ENCODE assay signal across 9 cellular contexts in genomic region chr6:48111143-48111506, GRCh38. TPM values are rescaled to one million over a fixed set of nuclear protein-coding genes. Genes with fewer than 3 reads are reported as not detected.
DNase-seq lines count a peak whose midpoint lies in the region; ATAC-seq and TF ChIP-seq lines count a peak whose summit lies in the region.
"Had no signal": no experiment of that assay in that cellular context is flagged by ENCODE, and none has a peak within 500 bp of the region (broad histone marks: within the 10 kb centered on the region; RNA-seq: fewer than 3 reads in every experiment).

TSS of gene PTCHD4 (minus strand) at chr6:48111197. CDS start at chr6:48068957, 42,240 bp downstream.

- H3K36me3 ChIP-seq in endodermal cell (ENCODE audit: control insufficient read depth, insufficient read depth, low read length), result no peaks in the 10 kb centered on the region

- peak within 1 kb of the TSS; percentile 94 for H3K27ac Mint-ChIP-seq in endodermal cell

- H3K4me3 ChIP-seq in endodermal cell (ENCODE audit: low read length), result peak within 1 kb of the TSS; percentile 74

- ATAC-seq in GM18498 (IDR thresholded peaks at IDR 0.05; ENCODE audit: unreplicated experiment) (peak; percentile 53), omental fat pad (ENCODE audit: low FRiP score) (no peak), GM19395 (IDR thresholded peaks at IDR 0.05; ENCODE audit: unreplicated experiment) (no peak)

- H3K4me3 Mint-ChIP-seq in endodermal cell, result peak within 1 kb of the TSS; percentile 61

- 46% methylated on average over 1 of the region's 1 CpG; no CpG with 5 or more reads in 1 of the 2 experiments for WGBS in endodermal cell (ENCODE audit: insufficient coverage in 1 of 2, insufficient read length in 1 of 2), 2 experiments

- peaks cover 12% of the 10 kb centered on the region for H3K9me3 Mint-ChIP-seq in endodermal cell

- no peaks in the 10 kb centered on the region for H3K27me3 ChIP-seq in endodermal cell (ENCODE audit: control insufficient read depth, insufficient read depth, low read length, poor library complexity, severe bottlenecking)

- H3K4me1 ChIP-seq in endodermal cell (ENCODE audit: control insufficient read depth, insufficient read depth, low read length), result peaks cover 15% of the 10 kb centered on the region

- H3K36me3 Mint-ChIP-seq in endodermal cell (ENCODE audit: low read depth), result peaks cover 2% of the 10 kb centered on the region

- peak within 1 kb of the TSS; percentile 50 for H3K9ac ChIP-seq in endodermal cell (ENCODE audit: extremely low read depth, low read length, poor library complexity, severe bottlenecking)

- DNase-seq in NCI-H510A treated with DMSO at 0.1 percent for 48 hours (lab: John Stamatoyannopoulos, UW) (peak; percentile 91), endodermal cell (peak; percentile 81), occipital lobe (lab: John Stamatoyannopoulos, UW) (no peak), omental fat pad (ENCODE audit: low spot score) (no peak), SKM-1 (lab: John Stamatoyannopoulos, UW; ENCODE audit: unreplicated experiment) (no peak), amniotic stem cell (lab: John Stamatoyannopoulos, UW) (no peak)
- DNase-seq: nucleus accumbens had no signal

- no peaks in the 10 kb centered on the region for H3K27me3 Mint-ChIP-seq in endodermal cell (ENCODE audit: insufficient read depth)

- H3K4me1 Mint-ChIP-seq in endodermal cell, result peaks cover 36% of the 10 kb centered on the region

- H3K9me3 ChIP-seq in endodermal cell (ENCODE audit: control insufficient read depth, low read length), result no peaks in the 10 kb centered on the region

- H3K27ac ChIP-seq in endodermal cell (ENCODE audit: low read depth, low read length), result peak within 1 kb of the TSS; percentile 79

- no peak for TF ChIP-seq CTCF in endodermal cell (conservative IDR thresholded peaks at IDR 0.05)
- no peak for TF ChIP-seq CTCF in omental fat pad (IDR thresholded peaks at IDR 0.05)

RNA-seq across cellular contexts. Expression of gene PTCHD4, which starts in this region (rescaled TPM):
- total RNA-seq in endodermal cell (under 1 TPM; 0.11 to 0.42 TPM), occipital lobe (16.1 TPM), omental fat pad (1 to 10 TPM in 2 of 4 donors, under 1 TPM in 2; 0.56 to 2.2 (median 0.91) TPM)
- 6.3 TPM for polyA plus RNA-seq in endodermal cell (2013, experiment 1 of 2)
- polyA plus RNA-seq in endodermal cell (2013, experiment 2 of 2), result 6.1 TPM

Comparison
In these comparisons a context has a peak if more than half of its experiments do, and no peak if none do; other contexts are left out.
1. DNase-seq: peak in NCI-H510A treated with DMSO at 0.1 percent for 48 hours (single experiment) and endodermal cell (single experiment); none in occipital lobe (single experiment), omental fat pad (single experiment), SKM-1 (single experiment) and amniotic stem cell (single experiment).